ENCODE assay signal across 8 cellular contexts in the genomic region with DNA sequence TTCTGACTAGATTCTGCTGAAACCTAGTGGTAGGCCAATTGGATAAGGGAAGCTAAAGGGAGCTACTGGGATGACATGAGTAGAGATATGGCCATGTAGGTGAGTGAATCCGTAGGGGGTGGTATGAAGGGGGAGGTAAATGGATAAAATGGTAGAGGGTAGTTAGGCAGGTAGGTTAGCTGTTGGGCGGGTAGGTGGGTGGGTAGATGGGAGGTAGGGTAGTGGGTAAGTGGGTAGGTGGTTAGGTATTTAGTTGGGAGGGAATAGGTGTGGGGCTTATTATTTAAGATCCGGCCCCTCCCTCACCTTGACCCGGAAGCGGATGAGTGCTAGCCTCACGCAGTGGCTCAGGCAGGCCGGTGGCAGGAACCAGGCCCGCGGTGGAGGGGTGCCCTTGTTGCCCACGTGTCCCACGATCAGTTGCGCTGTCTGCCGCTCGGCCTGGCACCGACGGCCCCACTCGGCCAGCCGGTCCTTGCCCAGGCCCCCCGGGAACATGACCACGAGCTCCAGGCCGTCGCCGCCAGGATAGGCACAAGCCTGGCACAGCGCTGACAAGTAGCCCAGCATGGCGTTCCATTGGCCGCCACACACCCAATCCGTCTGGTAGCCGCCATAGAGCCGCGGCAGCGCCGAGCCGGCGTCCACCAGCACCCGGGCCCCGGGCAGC. TPM values are rescaled to one million over a fixed set of nuclear protein-coding genes. Genes with fewer than 3 reads are reported as not detected.
DNase-seq lines count a peak whose midpoint lies in the region; ATAC-seq and TF ChIP-seq lines count a peak whose summit lies in the region.

No MANE protein-coding gene starts in this region.

- H3K4me1 ChIP-seq in BLaER1 treated with 17β-estradiol and CSF1 and Interleukin-3, amounts not matched to agents 10 nM and 100 nM: peaks cover 23 to 47% (median 38%) of the 10 kb centered on the region in 10 experiments
- peaks cover 8% of the 10 kb centered on the region for H3K4me1 ChIP-seq in NT2/D1 (ENCODE audit: insufficient read depth, insufficient read length)

- H3K27ac ChIP-seq in BLaER1 treated with 17β-estradiol and CSF1 and Interleukin-3, amounts not matched to agents 10 nM and 100 nM: peak overlapping the region; percentile 45 to 96 (median 94); a peak in 21 of 22 replicates

- peak overlapping the region; percentile 76 for H3K4me3 Mint-ChIP-seq in stimulated activated effector memory CD8-positive, alpha-beta T cell treated with anti-CD3 and anti-CD28 coated beads, Interleukin-12 subunit alpha, Interleukin-12 subunit beta, amount 100 ng/mL, for 72 hours

- H3K4me2 ChIP-seq in BLaER1 treated with 17β-estradiol and CSF1 and Interleukin-3, amounts not matched to agents 10 nM and 100 nM: peak overlapping the region; percentile 75 to 93 (median 84)

- no peak for DNase-seq in NT2/D1 (ENCODE audit: low read depth, low spot score)
- peak; percentile 46 for DNase-seq in activated T-cell treated with anti-CD3 and anti-CD28 coated beads for 24 hours (ENCODE audit: low read depth)
- peak; percentile 48 to 57 for DNase-seq in erythroblast (lab: John Stamatoyannopoulos, UW)
- peak; percentile 51 for DNase-seq in myocyte (ENCODE audit: low read depth)
- peak; percentile 27 to 69 for DNase-seq in stimulated activated effector memory CD8-positive, alpha-beta T cell treated with anti-CD3 and anti-CD28 coated beads, Interleukin-12 subunit alpha, Interleukin-12 subunit beta, amount 100 ng/mL, for 72 hours (ENCODE audit: low spot score in 2 of 2)

- TF ChIP-seq POLR2A in GM19099 (IDR thresholded peaks at IDR 0.05; ENCODE audit: extremely low read depth, insufficient read length, low read depth): peak; percentile 76
- peak; percentile 50 for TF ChIP-seq POLR2A in erythroblast (IDR thresholded peaks at IDR 0.05; ENCODE audit: low read length)

- peaks cover 0 to 16% (median 0%) of the 10 kb centered on the region in 11 experiments; a peak in 3 of 22 replicates for H3K36me3 ChIP-seq in BLaER1 treated with 17β-estradiol and CSF1 and Interleukin-3, amounts not matched to agents 10 nM and 100 nM
- peaks cover 16% of the 10 kb centered on the region for H3K36me3 ChIP-seq in NT2/D1 (ENCODE audit: insufficient read depth, insufficient read length, low read length)

- H3K9me3 ChIP-seq in BLaER1 treated with 17β-estradiol and CSF1 and Interleukin-3, amounts not matched to agents 10 nM and 100 nM (replicated peaks in 1 of 11): peaks cover 0 to 6% (median 0%) of the 10 kb centered on the region in 11 experiments; a peak in 4 of 22 replicates
- no peaks in the 10 kb centered on the region for H3K9me3 ChIP-seq in NT2/D1 (ENCODE audit: insufficient read depth, low read length)

- ATAC-seq in HG03378 (IDR thresholded peaks at IDR 0.05; ENCODE audit: unreplicated experiment): peak; percentile 52
- ATAC-seq in stimulated activated effector memory CD8-positive, alpha-beta T cell treated with anti-CD3 and anti-CD28 coated beads, Interleukin-12 subunit alpha, Interleukin-12 subunit beta, amount 100 ng/mL, for 72 hours: peak; percentile 81

- H3K9me3 Mint-ChIP-seq in stimulated activated effector memory CD8-positive, alpha-beta T cell treated with anti-CD3 and anti-CD28 coated beads, Interleukin-12 subunit alpha, Interleukin-12 subunit beta, amount 100 ng/mL, for 72 hours: no peaks in the 10 kb centered on the region

- peaks cover 0 to 48% (median 32%) of the 10 kb centered on the region in 11 experiments; a peak in 17 of 22 replicates for H4K20me1 ChIP-seq in BLaER1 treated with 17β-estradiol and CSF1 and Interleukin-3, amounts not matched to agents 10 nM and 100 nM

- H3K4me3 ChIP-seq in BLaER1 treated with 17β-estradiol and CSF1 and Interleukin-3, amounts not matched to agents 10 nM and 100 nM: peak overlapping the region; percentile 65 to 84 (median 76)
- H3K4me3 ChIP-seq in NT2/D1 (ENCODE audit: insufficient read length, low read depth): peak overlapping the region; percentile 89

- H3K36me3 Mint-ChIP-seq in stimulated activated effector memory CD8-positive, alpha-beta T cell treated with anti-CD3 and anti-CD28 coated beads, Interleukin-12 subunit alpha, Interleukin-12 subunit beta, amount 100 ng/mL, for 72 hours: peaks cover 43% of the 10 kb centered on the region

- H3K4me1 Mint-ChIP-seq in stimulated activated effector memory CD8-positive, alpha-beta T cell treated with anti-CD3 and anti-CD28 coated beads, Interleukin-12 subunit alpha, Interleukin-12 subunit beta, amount 100 ng/mL, for 72 hours: peaks cover 49% of the 10 kb centered on the region

- peaks cover 60 to 92% (median 82%) of the 10 kb centered on the region in 11 experiments for H3K27me3 ChIP-seq in BLaER1 treated with 17β-estradiol and CSF1 and Interleukin-3, amounts not matched to agents 10 nM and 100 nM
- H3K27me3 ChIP-seq in NT2/D1 (ENCODE audit: insufficient read depth, insufficient read length): no peaks in the 10 kb centered on the region

- H3K27ac Mint-ChIP-seq in stimulated activated effector memory CD8-positive, alpha-beta T cell treated with anti-CD3 and anti-CD28 coated beads, Interleukin-12 subunit alpha, Interleukin-12 subunit beta, amount 100 ng/mL, for 72 hours: peak overlapping the region; percentile 67

- H3K9ac ChIP-seq in BLaER1 treated with 17β-estradiol and CSF1 and Interleukin-3, amounts not matched to agents 10 nM and 100 nM: peak overlapping the region; percentile 74 to 96 (median 92)
- H3K9ac ChIP-seq in NT2/D1 (ENCODE audit: insufficient read length, low read depth): peak overlapping the region; percentile 98

RNA-seq across cellular contexts. Expression of gene FAM120C, which starts 0.7 kb away (rescaled TPM):
- 19.3 and 22.2 TPM in 2 replicates for total RNA-seq in myocyte
- 5.5 TPM for polyA plus RNA-seq in myocyte (2012)
